Comparison of ENCODE assay signal across 8 cellular contexts in genomic region chr1:59020151-59020997, GRCh38.
DNase-seq lines count a peak whose midpoint lies in the region; ATAC-seq and TF ChIP-seq lines count a peak whose summit lies in the region.

No MANE protein-coding gene starts in this region.

- H2AFZ ChIP-seq in Loucy (ENCODE audit: low read length): peak overlapping the region; percentile 70

- no peaks in the 10 kb centered on the region for H3K79me2 ChIP-seq in Loucy (ENCODE audit: insufficient read depth, low read length)

- DNase-seq in activated CD4-positive, alpha-beta T cell treated with anti-CD3 and anti-CD28 coated beads, Interleukin-2, amount 10 ng/mL, durations not matched to agents 7 days and 5 days: peak; percentile 65
- DNase-seq in effector memory CD8-positive, alpha-beta T cell: peak; percentile 12 to 35 (median 27)
- peak in 6 of 10 donors; percentile 8 to 59 (median 44) for DNase-seq in naive thymus-derived CD8-positive, alpha-beta T cell
- DNase-seq in retina: no peak

- H3K9me3 ChIP-seq in Loucy (ENCODE audit: insufficient read depth, low read depth, low read length): no peaks in the 10 kb centered on the region

- no peaks in the 10 kb centered on the region for H3K27me3 Mint-ChIP-seq in activated CD4-positive, alpha-beta T cell treated with anti-CD3 and anti-CD28 coated beads, Interleukin-2, amount 10 ng/mL, durations not matched to agents 7 days and 5 days
- H3K27me3 Mint-ChIP-seq in effector memory CD8-positive, alpha-beta T cell: no peaks in the 10 kb centered on the region
- no peaks in the 10 kb centered on the region for H3K27me3 Mint-ChIP-seq in naive thymus-derived CD8-positive, alpha-beta T cell

- H3K4me3 Mint-ChIP-seq in activated CD4-positive, alpha-beta T cell treated with anti-CD3 and anti-CD28 coated beads, Interleukin-2, amount 10 ng/mL, durations not matched to agents 7 days and 5 days: peak overlapping the region; percentile 66
- H3K4me3 Mint-ChIP-seq in effector memory CD8-positive, alpha-beta T cell: peak overlapping the region; percentile 76 to 87
- peak overlapping the region; percentile 70 to 85 (median 82) for H3K4me3 Mint-ChIP-seq in naive thymus-derived CD8-positive, alpha-beta T cell

- H3K4me1 Mint-ChIP-seq in activated CD4-positive, alpha-beta T cell treated with anti-CD3 and anti-CD28 coated beads, Interleukin-2, amount 10 ng/mL, durations not matched to agents 7 days and 5 days: peaks cover 28% of the 10 kb centered on the region
- H3K4me1 Mint-ChIP-seq in effector memory CD8-positive, alpha-beta T cell (ENCODE audit: low read depth in 2 of 2): peaks cover 27 to 44% of the 10 kb centered on the region in 2 donors
- peaks cover 14 to 35% (median 22%) of the 10 kb centered on the region in 4 donors for H3K4me1 Mint-ChIP-seq in naive thymus-derived CD8-positive, alpha-beta T cell

- H3K36me3 ChIP-seq in Loucy (ENCODE audit: insufficient read depth, low read length) (no peaks in the 10 kb centered on the region), urinary bladder (ENCODE audit: insufficient read depth) (no peaks in the 10 kb centered on the region)

- POLR2A ChIA-PET in activated CD4-positive, alpha-beta T cell treated with anti-CD3 and anti-CD28 coated beads, Interleukin-2, amount 10 ng/mL, durations not matched to agents 7 days and 5 days (lab: Charles Lee): no interaction called here
- POLR2A ChIA-PET in naive thymus-derived CD8-positive, alpha-beta T cell (lab: Charles Lee): interaction anchor here (0.9 to 1.8 kb wide), 4 partner anchors 20 to 236 kb away, joined by 3 to 6 read pairs (median 4); partner anchors contain the start of gene JUN

- peaks cover 10% of the 10 kb centered on the region for H3K9me3 Mint-ChIP-seq in activated CD4-positive, alpha-beta T cell treated with anti-CD3 and anti-CD28 coated beads, Interleukin-2, amount 10 ng/mL, durations not matched to agents 7 days and 5 days
- H3K9me3 Mint-ChIP-seq in effector memory CD8-positive, alpha-beta T cell: peaks cover 4 to 6% of the 10 kb centered on the region in 2 donors
- H3K9me3 Mint-ChIP-seq in naive thymus-derived CD8-positive, alpha-beta T cell: peaks cover 0 to 2% (median 0%) of the 10 kb centered on the region in 9 donors

- peak overlapping the region; percentile 52 for H3K9ac ChIP-seq in Loucy (ENCODE audit: low read depth, low read length, poor library complexity, severe bottlenecking)

- H4K20me1 ChIP-seq in Loucy (ENCODE audit: insufficient read depth, low read length, poor library complexity, severe bottlenecking): no peaks in the 10 kb centered on the region

- H3K4me3 ChIP-seq in GM08714 (ENCODE audit: low read length) (peak overlapping the region; percentile 43; the same call in 1 of the 2 replicates), Loucy (ENCODE audit: low read length, poor library complexity, severe bottlenecking) (peak overlapping the region; percentile 60), urinary bladder (ENCODE audit: low read depth, low read length) (peak overlapping the region; percentile 19)

- no peaks in the 10 kb centered on the region for H3K9me2 ChIP-seq in Loucy (replicated peaks; ENCODE audit: low read depth, low read length)

- H3F3A ChIP-seq in Loucy (ENCODE audit: low read depth): no peaks in the 10 kb centered on the region

- peak; percentile 84 for ATAC-seq in GM21825 (IDR thresholded peaks at IDR 0.05; ENCODE audit: unreplicated experiment)
- ATAC-seq in effector memory CD8-positive, alpha-beta T cell (replicated peaks): peak; percentile 93
- ATAC-seq in naive thymus-derived CD8-positive, alpha-beta T cell: peak; percentile 89 to 98

- peak overlapping the region; percentile 75 for H3K4me2 ChIP-seq in Loucy (ENCODE audit: low read depth, low read length, poor library complexity, severe bottlenecking)

- peak overlapping the region; percentile 99 for H3K27ac Mint-ChIP-seq in activated CD4-positive, alpha-beta T cell treated with anti-CD3 and anti-CD28 coated beads, Interleukin-2, amount 10 ng/mL, durations not matched to agents 7 days and 5 days
- H3K27ac Mint-ChIP-seq in effector memory CD8-positive, alpha-beta T cell: peak overlapping the region; percentile 91 to 98
- H3K27ac Mint-ChIP-seq in naive thymus-derived CD8-positive, alpha-beta T cell: peak overlapping the region; percentile 86 to 97 (median 94)

- H3K36me3 Mint-ChIP-seq in activated CD4-positive, alpha-beta T cell treated with anti-CD3 and anti-CD28 coated beads, Interleukin-2, amount 10 ng/mL, durations not matched to agents 7 days and 5 days (ENCODE audit: low read depth): peaks cover 15% of the 10 kb centered on the region
- H3K36me3 Mint-ChIP-seq in effector memory CD8-positive, alpha-beta T cell (ENCODE audit: insufficient read depth): no peaks in the 10 kb centered on the region
- peaks cover 0 to 9% (median 3%) of the 10 kb centered on the region in 3 donors for H3K36me3 Mint-ChIP-seq in naive thymus-derived CD8-positive, alpha-beta T cell

- peak overlapping the region; percentile 79 for H3K27ac ChIP-seq in urinary bladder (ENCODE audit: low read depth)

- no peak for TF ChIP-seq CTCF in Loucy (conservative IDR thresholded peaks at IDR 0.05; ENCODE audit: low read length)

- no peaks in the 10 kb centered on the region for H3K27me3 ChIP-seq in Loucy (ENCODE audit: insufficient read depth, low read length, poor library complexity, severe bottlenecking)

- H3K4me1 ChIP-seq in Loucy (ENCODE audit: insufficient read depth, low read length, poor library complexity, severe bottlenecking): peaks cover 17% of the 10 kb centered on the region
- no peaks in the 10 kb centered on the region for H3K4me1 ChIP-seq in urinary bladder (ENCODE audit: insufficient read depth)

- CTCF ChIA-PET in activated CD4-positive, alpha-beta T cell treated with anti-CD3 and anti-CD28 coated beads, Interleukin-2, amount 10 ng/mL, durations not matched to agents 7 days and 5 days (lab: Charles Lee): interaction anchor here (0.6 to 1.7 kb wide), 9 partner anchors 8 to 305 kb away, joined by 3 to 5 read pairs (median 3); no protein-coding TSS in a partner anchor

- 49% methylated on average over 2 of the region's 2 CpGs for WGBS in urinary bladder
